ENCODE assay signal across 8 cellular contexts in the genomic region with DNA sequence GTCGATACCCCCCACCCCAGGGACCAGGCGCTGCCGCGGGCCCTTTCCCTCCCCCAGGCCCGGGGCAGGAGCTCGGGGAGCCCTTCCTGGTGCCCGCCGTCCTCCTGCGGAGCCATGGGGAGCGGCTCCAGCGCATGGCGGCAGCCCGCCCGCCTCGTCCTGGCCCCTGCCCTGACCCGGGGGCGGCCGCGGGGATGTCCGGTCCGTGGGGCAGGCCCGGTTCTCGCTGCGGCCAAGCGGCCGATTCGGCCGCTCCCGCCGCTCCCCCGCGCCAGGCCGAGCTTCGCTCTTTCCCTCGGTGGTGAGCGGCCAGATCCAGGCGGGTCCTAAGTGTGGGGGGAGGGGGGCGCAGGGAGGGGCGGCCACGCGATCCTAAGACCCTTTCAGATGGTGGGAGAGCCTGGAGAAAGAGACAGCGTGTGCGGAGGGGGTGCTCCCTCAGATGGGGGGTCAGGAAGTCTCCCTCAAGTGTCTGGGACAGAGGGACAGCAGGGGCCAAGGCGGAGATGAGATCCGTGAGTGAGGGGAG. TPM values are rescaled to one million over a fixed set of nuclear protein-coding genes. Genes with fewer than 3 reads are reported as not detected.
DNase-seq lines count a peak whose midpoint lies in the region; ATAC-seq, FAIRE-seq and TF ChIP-seq lines count a peak whose summit lies in the region.

No MANE protein-coding gene starts in this region.

- H2AFZ ChIP-seq in astrocyte (ENCODE audit: low read depth, low read length) (peak overlapping the region; percentile 65), keratinocyte (ENCODE audit: control insufficient read depth, low read length) (peak overlapping the region; percentile 78)

- peaks cover 12% of the 10 kb centered on the region for H3K36me3 Mint-ChIP-seq in activated CD4-positive, alpha-beta T cell treated with anti-CD3 and anti-CD28 coated beads for 36 hours (ENCODE audit: low read depth)
- H3K36me3 Mint-ChIP-seq in astrocyte (ENCODE audit: low read depth, unreplicated experiment) = peaks cover 8% of the 10 kb centered on the region

- H3K4me2 ChIP-seq in astrocyte (ENCODE audit: low read length) = peak overlapping the region; percentile 96
- peak overlapping the region; percentile 83 for H3K4me2 ChIP-seq in keratinocyte (ENCODE audit: control insufficient read depth, extremely low read depth, insufficient read depth, low read depth, low read length)

- H3K4me1 ChIP-seq in astrocyte (ENCODE audit: insufficient read depth, low read length) (peaks cover 19% of the 10 kb centered on the region), keratinocyte (ENCODE audit: control insufficient read depth, extremely low read depth, insufficient read depth, low read length) (peaks cover 7% of the 10 kb centered on the region), subcutaneous abdominal adipose tissue (ENCODE audit: control insufficient read depth in 5 of 5, insufficient read depth in 5 of 5, low read length in 5 of 5) (peaks cover 1 to 45% (median 37%) of the 10 kb centered on the region in 5 donors)

- intact Hi-C loops in activated CD4-positive, alpha-beta T cell treated with anti-CD3 and anti-CD28 coated beads for 36 hours (cut with DNase I, micrococcal nuclease) = no loop called here

- H3K27ac ChIP-seq in astrocyte (ENCODE audit: low read depth, low read length) = no peak overlapping the region
- no peak overlapping the region for H3K27ac ChIP-seq in keratinocyte (ENCODE audit: control insufficient read depth, insufficient read depth, low read length)
- H3K27ac ChIP-seq in subcutaneous abdominal adipose tissue (ENCODE audit: low read depth, low read length) = no peak overlapping the region

- dilution Hi-C loops in keratinocyte (cut with MboI; ENCODE audit: extremely low pct_ligation_motif_present, low sequenced_read_pairs) = no loop called here

- H3K4me3 ChIP-seq in astrocyte (ENCODE audit: insufficient read depth, low read depth, low read length) (peak overlapping the region; percentile 65), keratinocyte (ENCODE audit: control insufficient read depth in 2 of 3, extremely low read depth in 1 of 3, insufficient read depth in 2 of 3, low read depth in 1 of 3, low read length in 3 of 3) (peak overlapping the region; percentile 70 to 78 (median 72)), subcutaneous abdominal adipose tissue (ENCODE audit: low read depth in 1 of 5, low read length in 5 of 5) (peak overlapping the region; percentile 79 to 98 (median 91))

- no peaks in the 10 kb centered on the region for H3K36me3 ChIP-seq in astrocyte (ENCODE audit: insufficient read depth, low read length)
- peaks cover 2 to 3% of the 10 kb centered on the region in 2 experiments for H3K36me3 ChIP-seq in keratinocyte (ENCODE audit: control insufficient read depth in 2 of 2, extremely low read depth in 1 of 2, insufficient read depth in 2 of 2, low read length in 2 of 2)
- peaks cover 0 to 4% (median 0%) of the 10 kb centered on the region in 5 donors for H3K36me3 ChIP-seq in subcutaneous abdominal adipose tissue (ENCODE audit: control insufficient read depth in 5 of 5, insufficient read depth in 5 of 5, low read length in 5 of 5)

- FAIRE-seq in astrocyte (lab: Jason Lieb, UNC) (no peak), keratinocyte (lab: Jason Lieb, UNC) (no peak)

- H4K20me1 ChIP-seq in astrocyte (ENCODE audit: insufficient read depth, low read length) = no peaks in the 10 kb centered on the region
- no peaks in the 10 kb centered on the region for H4K20me1 ChIP-seq in keratinocyte (ENCODE audit: control insufficient read depth, extremely low read depth, insufficient read depth, low read length)

- CTCF ChIA-PET in activated CD4-positive, alpha-beta T cell treated with anti-CD3 and anti-CD28 coated beads for 36 hours (lab: Charles Lee) = interaction anchor here (0.6 to 0.7 kb wide), 3 partner anchors 58 to 1753 kb away, joined by 3 read pairs; no protein-coding TSS in a partner anchor

- no peak for TF ChIP-seq CTCF in astrocyte (IDR thresholded peaks at IDR 0.05; ENCODE audit: insufficient read depth, low read depth, low read length)
- no peak for TF ChIP-seq CTCF in keratinocyte (optimal IDR thresholded peaks at IDR 0.05 in 1 of 3, IDR thresholded peaks at IDR 0.05 in 1 of 3, conservative IDR thresholded peaks at IDR 0.05 in 1 of 3; ENCODE audit: extremely low read depth in 1 of 3, insufficient read depth in 2 of 3, low read length in 3 of 3)

- POLR2A ChIA-PET in activated CD4-positive, alpha-beta T cell treated with anti-CD3 and anti-CD28 coated beads for 36 hours (lab: Charles Lee) = interaction anchor here (0.6 to 2.4 kb wide), 2 partner anchors 20 to 159 kb away, joined by 4 to 8 read pairs; a partner anchor contains a TSS

- no peaks in the 10 kb centered on the region for H3K9me1 ChIP-seq in keratinocyte (ENCODE audit: control insufficient read depth, extremely low read depth, insufficient read depth, low read length)

- peaks cover 32% of the 10 kb centered on the region for H3K4me1 Mint-ChIP-seq in activated CD4-positive, alpha-beta T cell treated with anti-CD3 and anti-CD28 coated beads for 36 hours
- no peaks in the 10 kb centered on the region for H3K4me1 Mint-ChIP-seq in astrocyte (ENCODE audit: low read depth, unreplicated experiment)

- peak overlapping the region; percentile 70 for H3K4me3 Mint-ChIP-seq in activated CD4-positive, alpha-beta T cell treated with anti-CD3 and anti-CD28 coated beads for 36 hours
- H3K4me3 Mint-ChIP-seq in astrocyte (ENCODE audit: unreplicated experiment) = peak overlapping the region; percentile 84

- H3K27ac Mint-ChIP-seq in activated CD4-positive, alpha-beta T cell treated with anti-CD3 and anti-CD28 coated beads for 36 hours = no peak overlapping the region
- H3K27ac Mint-ChIP-seq in astrocyte (ENCODE audit: unreplicated experiment) = no peak overlapping the region

- H3K9ac ChIP-seq in astrocyte (ENCODE audit: low read length) = peak overlapping the region; percentile 68
- H3K9ac ChIP-seq in keratinocyte (ENCODE audit: control insufficient read depth, extremely low read depth, insufficient read depth, low read length) = peak overlapping the region; percentile 61
- peak overlapping the region in 4 of 5 donors; percentile 80 to 86 (median 83) for H3K9ac ChIP-seq in subcutaneous abdominal adipose tissue (ENCODE audit: low read length in 5 of 5)

- peaks cover 5% of the 10 kb centered on the region for H3K27me3 Mint-ChIP-seq in activated CD4-positive, alpha-beta T cell treated with anti-CD3 and anti-CD28 coated beads for 36 hours
- H3K27me3 Mint-ChIP-seq in astrocyte (ENCODE audit: low read depth, unreplicated experiment) = no peaks in the 10 kb centered on the region

- peaks cover 17% of the 10 kb centered on the region for H3K27me3 ChIP-seq in astrocyte (ENCODE audit: insufficient read depth, low read length)
- H3K27me3 ChIP-seq in keratinocyte (ENCODE audit: control insufficient read depth, extremely low read depth, insufficient read depth, low read length) = peaks cover 12% of the 10 kb centered on the region
- no peaks in the 10 kb centered on the region for H3K27me3 ChIP-seq in subcutaneous abdominal adipose tissue (ENCODE audit: control insufficient read depth in 5 of 5, insufficient read depth in 4 of 5, low read length in 5 of 5)

- DNase-seq in activated CD4-positive, alpha-beta T cell treated with anti-CD3 and anti-CD28 coated beads for 36 hours = no peak
- no peak for DNase-seq in activated CD4-positive, alpha-beta T cell treated with anti-CD3 and anti-CD28 coated beads for 48 hours
- DNase-seq in astrocyte (ENCODE audit: low read depth) (no peak), keratinocyte (ENCODE audit: low read depth, low spot score) (no peak), SKM-1 treated with dmso at 0.1 percent for 144 hours (lab: John Stamatoyannopoulos, UW; ENCODE audit: unreplicated experiment) (no peak)

- H3K79me2 ChIP-seq in astrocyte (ENCODE audit: insufficient read depth, low read length) (no peaks in the 10 kb centered on the region), keratinocyte (ENCODE audit: control insufficient read depth, insufficient read depth, low read length) (no peaks in the 10 kb centered on the region)

- ATAC-seq in activated CD4-positive, alpha-beta T cell treated with anti-CD3 and anti-CD28 coated beads for 36 hours = peak; percentile 4
- ATAC-seq in GM19324 (IDR thresholded peaks at IDR 0.05; ENCODE audit: low FRiP score, unreplicated experiment) = no peak
- ATAC-seq in HG03432 (IDR thresholded peaks at IDR 0.05; ENCODE audit: unreplicated experiment) = no peak

- peaks cover 4% of the 10 kb centered on the region for H3K9me3 Mint-ChIP-seq in activated CD4-positive, alpha-beta T cell treated with anti-CD3 and anti-CD28 coated beads for 36 hours (ENCODE audit: low read depth)
- H3K9me3 Mint-ChIP-seq in astrocyte (ENCODE audit: unreplicated experiment) = no peaks in the 10 kb centered on the region

- peaks cover 2% of the 10 kb centered on the region for H3K9me3 ChIP-seq in astrocyte (ENCODE audit: insufficient read depth, low read depth, low read length)
- no peaks in the 10 kb centered on the region for H3K9me3 ChIP-seq in keratinocyte (ENCODE audit: control insufficient read depth, low read depth, low read length)
- H3K9me3 ChIP-seq in subcutaneous abdominal adipose tissue (ENCODE audit: control insufficient read depth in 5 of 5, low read length in 5 of 5) = no peaks in the 10 kb centered on the region

RNA-seq across cellular contexts. Expression of a gene that starts 1.3 kb away (rescaled TPM):
- 1 to 10 TPM; 6.5 to 6.9 TPM for total RNA-seq in activated CD4-positive, alpha-beta T cell treated with anti-CD3 and anti-CD28 coated beads for 36 hours
- total RNA-seq in astrocyte = 4.9 and 5.1 TPM in 2 replicates
- 3.6 to 10.4 TPM (median 5.5 TPM) in 3 replicates for polyA plus RNA-seq in keratinocyte
- 3.3 TPM for polyA plus RNA-seq in keratinocyte (2011; ENCODE audit: low read depth)
- 1.6 TPM in 2 replicates for polyA plus RNA-seq in keratinocyte (2011; cell fraction: cytosol; rRNA removed)
- 40.1 and 69.8 TPM in 2 replicates for polyA plus RNA-seq in keratinocyte (2011; cell fraction: nucleus; rRNA removed)
- polyA plus RNA-seq in keratinocyte (2012; ENCODE audit: low replicate concordance) = 3.4 and 11.7 TPM in 2 replicates
- polyA minus RNA-seq in keratinocyte = 1.9 to 3.8 TPM (median 2.5 TPM) in 3 replicates
- not detected for polyA minus RNA-seq in keratinocyte (2011; cell fraction: cytosol; rRNA and poly(A)+ RNA removed)
- 4.8 and 8.5 TPM in 2 replicates for polyA minus RNA-seq in keratinocyte (2011; cell fraction: nucleus; rRNA and poly(A)+ RNA removed)

RNA-seq across cellular contexts. Expression of a gene that starts 12.2 kb away (rescaled TPM):
- total RNA-seq in activated CD4-positive, alpha-beta T cell treated with anti-CD3 and anti-CD28 coated beads for 36 hours = 10 to 100 TPM; 47.1 to 67.8 TPM
- 61.0 and 64.1 TPM in 2 replicates for total RNA-seq in astrocyte
- 48.2 to 87.2 TPM (median 53.0 TPM) in 3 replicates for polyA plus RNA-seq in keratinocyte
- 7.6 TPM for polyA plus RNA-seq in keratinocyte (2011; ENCODE audit: low read depth)
- 31.9 and 66.6 TPM in 2 replicates for polyA plus RNA-seq in keratinocyte (2011; cell fraction: cytosol; rRNA removed)
- 60.7 and 64.2 TPM in 2 replicates for polyA plus RNA-seq in keratinocyte (2011; cell fraction: nucleus; rRNA removed)
- polyA plus RNA-seq in keratinocyte (2012; ENCODE audit: low replicate concordance) = 40.9 and 60.3 TPM in 2 replicates
- 20.8 to 29.8 TPM (median 24.4 TPM) in 3 replicates for polyA minus RNA-seq in keratinocyte
- polyA minus RNA-seq in keratinocyte (2011; cell fraction: cytosol; rRNA and poly(A)+ RNA removed) = 32.4 TPM
- polyA minus RNA-seq in keratinocyte (2011; cell fraction: nucleus; rRNA and poly(A)+ RNA removed) = 10.7 and 13.4 TPM in 2 replicates

RNA-seq across cellular contexts. Expression of a gene that starts 20.3 kb away (rescaled TPM):
- 100 to 1,000 TPM; 119 to 181 TPM for total RNA-seq in activated CD4-positive, alpha-beta T cell treated with anti-CD3 and anti-CD28 coated beads for 36 hours
- total RNA-seq in astrocyte = 76.5 and 80.8 TPM in 2 replicates
- polyA plus RNA-seq in keratinocyte = 35.4 to 63.0 TPM (median 42.3 TPM) in 3 replicates
- 29.6 TPM for polyA plus RNA-seq in keratinocyte (2011; ENCODE audit: low read depth)
- 5.9 and 12.7 TPM in 2 replicates for polyA plus RNA-seq in keratinocyte (2011; cell fraction: cytosol; rRNA removed)
- polyA plus RNA-seq in keratinocyte (2011; cell fraction: nucleus; rRNA removed) = 318 and 425 TPM in 2 replicates
- 48.4 and 79.3 TPM in 2 replicates for polyA plus RNA-seq in keratinocyte (2012; ENCODE audit: low replicate concordance)
- 47.3 to 71.3 TPM (median 62.2 TPM) in 3 replicates for polyA minus RNA-seq in keratinocyte
- polyA minus RNA-seq in keratinocyte (2011; cell fraction: cytosol; rRNA and poly(A)+ RNA removed) = 23.4 TPM
- polyA minus RNA-seq in keratinocyte (2011; cell fraction: nucleus; rRNA and poly(A)+ RNA removed) = 91.9 and 93.4 TPM in 2 replicates
